ENCODE assay signal across 8 cellular contexts in genomic region chr15:68230157-68231100, GRCh38. TPM values are rescaled to one million over a fixed set of nuclear protein-coding genes. Genes with fewer than 3 reads are reported as not detected.
DNase-seq lines count a peak whose midpoint lies in the region; ATAC-seq, FAIRE-seq and TF ChIP-seq lines count a peak whose summit lies in the region.

No MANE protein-coding gene starts in this region.

- no peak for FAIRE-seq in keratinocyte (lab: Jason Lieb, UNC)

- H2AFZ ChIP-seq in keratinocyte (ENCODE audit: control insufficient read depth, low read length), result peak overlapping the region; percentile 92

- H4K20me1 ChIP-seq in keratinocyte (ENCODE audit: control insufficient read depth, extremely low read depth, insufficient read depth, low read length), result peaks cover 6% of the 10 kb centered on the region

- peaks cover 2% of the 10 kb centered on the region for H3K9me1 ChIP-seq in keratinocyte (ENCODE audit: control insufficient read depth, extremely low read depth, insufficient read depth, low read length)

- no peaks in the 10 kb centered on the region for H3K27me3 Mint-ChIP-seq in activated naive CD8-positive, alpha-beta T cell treated with anti-CD3 and anti-CD28 coated beads for 36 hours

- dilution Hi-C loops in keratinocyte (cut with MboI; ENCODE audit: extremely low pct_ligation_motif_present, low sequenced_read_pairs), result no loop called here

- peak overlapping the region; percentile 92 for H3K4me3 Mint-ChIP-seq in activated naive CD8-positive, alpha-beta T cell treated with anti-CD3 and anti-CD28 coated beads for 36 hours

- ATAC-seq in GM18519 (IDR thresholded peaks at IDR 0.05; ENCODE audit: low FRiP score, unreplicated experiment), result no peak

- no peaks in the 10 kb centered on the region for H3K27me3 ChIP-seq in HL-60 (ENCODE audit: insufficient read depth, poor library complexity, severe bottlenecking)
- peaks cover 4% of the 10 kb centered on the region for H3K27me3 ChIP-seq in keratinocyte (ENCODE audit: control insufficient read depth, extremely low read depth, insufficient read depth, low read length)

- H3K9me3 ChIP-seq in keratinocyte (ENCODE audit: control insufficient read depth, low read depth, low read length), result no peaks in the 10 kb centered on the region

- H3K79me2 ChIP-seq in keratinocyte (ENCODE audit: control insufficient read depth, insufficient read depth, low read length), result peaks cover 36% of the 10 kb centered on the region

- TF ChIP-seq CTCF in HL-60 (IDR thresholded peaks at IDR 0.05; ENCODE audit: insufficient read depth, low read length) (no peak), keratinocyte (optimal IDR thresholded peaks at IDR 0.05 in 1 of 3, IDR thresholded peaks at IDR 0.05 in 1 of 3, conservative IDR thresholded peaks at IDR 0.05 in 1 of 3; ENCODE audit: extremely low read depth in 1 of 3, insufficient read depth in 2 of 3, low read length in 3 of 3) (peak in 1 of 3 experiments; percentile 16)

- H3K9me3 Mint-ChIP-seq in activated naive CD8-positive, alpha-beta T cell treated with anti-CD3 and anti-CD28 coated beads for 36 hours, result no peaks in the 10 kb centered on the region

- H3K4me3 ChIP-seq in GM08714 (ENCODE audit: low read length), result peak overlapping the region; percentile 53; the same call in 1 of the 2 replicates
- H3K4me3 ChIP-seq in HL-60 (replicated peaks; ENCODE audit: insufficient read depth, low read length), result peak overlapping the region; percentile 63
- H3K4me3 ChIP-seq in keratinocyte (ENCODE audit: control insufficient read depth in 2 of 3, extremely low read depth in 1 of 3, insufficient read depth in 2 of 3, low read depth in 1 of 3, low read length in 3 of 3), result peak overlapping the region; percentile 67 to 82 (median 78)

- peaks cover 28% of the 10 kb centered on the region for H3K4me1 Mint-ChIP-seq in activated naive CD8-positive, alpha-beta T cell treated with anti-CD3 and anti-CD28 coated beads for 36 hours

- peak overlapping the region; percentile 91 for H3K27ac ChIP-seq in HL-60 (replicated peaks)
- peak overlapping the region; percentile 81 for H3K27ac ChIP-seq in keratinocyte (ENCODE audit: control insufficient read depth, insufficient read depth, low read length)

- H3K36me3 ChIP-seq in keratinocyte (ENCODE audit: control insufficient read depth in 2 of 2, extremely low read depth in 1 of 2, insufficient read depth in 2 of 2, low read length in 2 of 2), result no peaks in the 10 kb centered on the region

- no peak for DNase-seq in HL-60 (ENCODE audit: low read depth in 1 of 2, low spot score in 1 of 2)
- no peak for DNase-seq in activated naive CD8-positive, alpha-beta T cell treated with anti-CD3 and anti-CD28 coated beads for 36 hours
- no peak for DNase-seq in keratinocyte (ENCODE audit: low read depth, low spot score)
- DNase-seq in superior temporal gyrus (ENCODE audit: extremely low spot score), result peak; percentile 52
- DNase-seq in SW 1271 (lab: John Stamatoyannopoulos, UW), result no peak
- no peak for DNase-seq in dermis blood vessel endothelial cell

- H3K27ac Mint-ChIP-seq in activated naive CD8-positive, alpha-beta T cell treated with anti-CD3 and anti-CD28 coated beads for 36 hours, result peak overlapping the region; percentile 98

- H3K9ac ChIP-seq in keratinocyte (ENCODE audit: control insufficient read depth, extremely low read depth, insufficient read depth, low read length), result peak overlapping the region; percentile 95

- peaks cover 28% of the 10 kb centered on the region for H3K36me3 Mint-ChIP-seq in activated naive CD8-positive, alpha-beta T cell treated with anti-CD3 and anti-CD28 coated beads for 36 hours

- H3K4me2 ChIP-seq in keratinocyte (ENCODE audit: control insufficient read depth, extremely low read depth, insufficient read depth, low read depth, low read length), result peak overlapping the region; percentile 94

- H3K4me1 ChIP-seq in keratinocyte (ENCODE audit: control insufficient read depth, extremely low read depth, insufficient read depth, low read length), result peaks cover 16% of the 10 kb centered on the region

RNA-seq across cellular contexts. Expression of gene CLN6, which starts 0.9 kb away (rescaled TPM):
- total RNA-seq in activated naive CD8-positive, alpha-beta T cell treated with anti-CD3 and anti-CD28 coated beads for 36 hours, result 10 to 100 TPM; 67.7 to 72.0 TPM
- 26.7 to 36.3 TPM (median 33.0 TPM) in 3 replicates for polyA plus RNA-seq in keratinocyte
- 2.1 TPM for polyA plus RNA-seq in keratinocyte (2011; ENCODE audit: low read depth)
- 24.3 and 28.5 TPM in 2 replicates for polyA plus RNA-seq in keratinocyte (2011; cell fraction: cytosol; rRNA removed)
- 32.5 and 39.6 TPM in 2 replicates for polyA plus RNA-seq in keratinocyte (2011; cell fraction: nucleus; rRNA removed)
- 9.9 and 25.7 TPM in 2 replicates for polyA plus RNA-seq in keratinocyte (2012; ENCODE audit: low replicate concordance)
- 71.0 to 78.4 TPM (median 78.2 TPM) in 3 replicates for polyA minus RNA-seq in keratinocyte
- polyA minus RNA-seq in keratinocyte (2011; cell fraction: cytosol; rRNA and poly(A)+ RNA removed), result 29.2 TPM
- polyA minus RNA-seq in keratinocyte (2011; cell fraction: nucleus; rRNA and poly(A)+ RNA removed), result 20.3 and 20.9 TPM in 2 replicates
- 10.6 and 16.0 TPM in 2 replicates for total RNA-seq in dermis blood vessel endothelial cell

RNA-seq across cellular contexts. Expression of gene CALML4, which starts 25.3 kb away (rescaled TPM):
- 1 to 10 TPM; 5.4 to 7.4 TPM for total RNA-seq in activated naive CD8-positive, alpha-beta T cell treated with anti-CD3 and anti-CD28 coated beads for 36 hours
- polyA plus RNA-seq in keratinocyte, result 3.0 to 7.0 TPM (median 3.3 TPM) in 3 replicates
- 5.4 TPM for polyA plus RNA-seq in keratinocyte (2011; ENCODE audit: low read depth)
- polyA plus RNA-seq in keratinocyte (2011; cell fraction: cytosol; rRNA removed), result 2.7 and 2.8 TPM in 2 replicates
- 8.1 and 11.7 TPM in 2 replicates for polyA plus RNA-seq in keratinocyte (2011; cell fraction: nucleus; rRNA removed)
- 5.1 and 5.4 TPM in 2 replicates for polyA plus RNA-seq in keratinocyte (2012; ENCODE audit: low replicate concordance)
- 0.53 to 3.1 TPM (median 1.2 TPM) in 3 replicates for polyA minus RNA-seq in keratinocyte
- polyA minus RNA-seq in keratinocyte (2011; cell fraction: cytosol; rRNA and poly(A)+ RNA removed), result not detected
- 1.7 and 2.6 TPM in 2 replicates for polyA minus RNA-seq in keratinocyte (2011; cell fraction: nucleus; rRNA and poly(A)+ RNA removed)
- total RNA-seq in dermis blood vessel endothelial cell, result 1.8 and 2.0 TPM in 2 replicates

RNA-seq across cellular contexts. Expression of gene FEM1B, which starts 47.1 kb away (rescaled TPM):
- 10 to 100 TPM; 37.0 to 44.1 TPM for total RNA-seq in activated naive CD8-positive, alpha-beta T cell treated with anti-CD3 and anti-CD28 coated beads for 36 hours
- 52.5 to 153 TPM (median 92.6 TPM) in 3 replicates for polyA plus RNA-seq in keratinocyte
- polyA plus RNA-seq in keratinocyte (2011; ENCODE audit: low read depth), result 36.9 TPM
- polyA plus RNA-seq in keratinocyte (2011; cell fraction: cytosol; rRNA removed), result 32.6 and 67.4 TPM in 2 replicates
- polyA plus RNA-seq in keratinocyte (2011; cell fraction: nucleus; rRNA removed), result 73.6 and 78.6 TPM in 2 replicates
- polyA plus RNA-seq in keratinocyte (2012; ENCODE audit: low replicate concordance), result 29.3 and 55.3 TPM in 2 replicates
- 141 to 498 TPM (median 410 TPM) in 3 replicates for polyA minus RNA-seq in keratinocyte
- 115 TPM for polyA minus RNA-seq in keratinocyte (2011; cell fraction: cytosol; rRNA and poly(A)+ RNA removed)
- 108 and 265 TPM in 2 replicates for polyA minus RNA-seq in keratinocyte (2011; cell fraction: nucleus; rRNA and poly(A)+ RNA removed)
- total RNA-seq in dermis blood vessel endothelial cell, result 47.0 and 48.9 TPM in 2 replicates
